Comparison of ENCODE assay signal across 3 cellular contexts in the genomic region with DNA sequence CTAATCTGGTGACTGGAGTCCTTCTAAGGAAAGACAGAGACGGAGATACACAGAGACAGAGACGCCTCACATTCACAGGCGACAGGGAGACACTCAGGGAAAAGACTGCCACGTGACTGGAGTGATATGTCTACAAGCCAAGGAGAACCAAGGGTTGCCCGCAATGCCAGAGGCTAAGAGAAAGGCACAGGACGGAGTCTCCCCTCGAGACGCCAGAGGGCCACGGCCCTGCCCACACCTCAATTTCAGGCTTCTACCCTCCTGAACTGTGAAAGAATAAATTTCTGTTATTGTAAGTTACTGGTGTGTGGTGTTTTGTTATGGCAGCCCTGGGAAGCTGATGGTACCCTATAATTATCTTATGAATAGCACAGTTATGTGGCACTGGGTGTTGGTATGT.
TF ChIP-seq lines count a peak whose summit lies in the region.

No MANE protein-coding gene starts in this region.

TF ChIP-seq in K562, 482 proteins besides CTCF, POLR2A, EP300 and RAD21:
- TF ChIP-seq ZFPM2 (CRISPR knock-in tag; IDR thresholded peaks at IDR 0.05): no peak
- no peak for TF ChIP-seq COPS2 (conservative IDR thresholded peaks at IDR 0.05)
- no peak for TF ChIP-seq ZNF717 (CRISPR knock-in tag; IDR thresholded peaks at IDR 0.05)
- no peak for TF ChIP-seq NKRF (IDR thresholded peaks at IDR 0.05; ENCODE audit: borderline replicate concordance)
- TF ChIP-seq ZZZ3 (IDR thresholded peaks at IDR 0.05): no peak
- no peak for TF ChIP-seq ZNF324 (CRISPR knock-in tag; IDR thresholded peaks at IDR 0.05)
- no peak for TF ChIP-seq ZNF384 (IDR thresholded peaks at IDR 0.05; ENCODE audit: low read depth, low read length)
- TF ChIP-seq ZNF639 (CRISPR knock-in tag; conservative IDR thresholded peaks at IDR 0.05 in 1 of 2, IDR thresholded peaks at IDR 0.05 in 1 of 2): no peak

TF ChIP-seq in SK-N-SH, 30 proteins besides CTCF, POLR2A, EP300 and RAD21:
- no peak for TF ChIP-seq NFIC (IDR thresholded peaks at IDR 0.05; ENCODE audit: borderline replicate concordance)
- no peak for TF ChIP-seq GABPA (IDR thresholded peaks at IDR 0.05; ENCODE audit: low read depth)
- no peak for TF ChIP-seq RXRA (IDR thresholded peaks at IDR 0.05; ENCODE audit: borderline replicate concordance, low read depth)
- TF ChIP-seq, protein P1, sequence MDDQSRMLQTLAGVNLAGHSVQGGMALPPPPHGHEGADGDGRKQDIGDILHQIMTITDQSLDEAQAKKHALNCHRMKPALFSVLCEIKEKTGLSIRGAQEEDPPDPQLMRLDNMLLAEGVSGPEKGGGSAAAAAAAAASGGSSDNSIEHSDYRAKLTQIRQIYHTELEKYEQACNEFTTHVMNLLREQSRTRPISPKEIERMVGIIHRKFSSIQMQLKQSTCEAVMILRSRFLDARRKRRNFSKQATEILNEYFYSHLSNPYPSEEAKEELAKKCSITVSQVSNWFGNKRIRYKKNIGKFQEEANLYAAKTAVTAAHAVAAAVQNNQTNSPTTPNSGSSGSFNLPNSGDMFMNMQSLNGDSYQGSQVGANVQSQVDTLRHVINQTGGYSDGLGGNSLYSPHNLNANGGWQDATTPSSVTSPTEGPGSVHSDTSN (IDR thresholded peaks at IDR 0.05): no peak
- TF ChIP-seq MEF2A (IDR thresholded peaks at IDR 0.05; ENCODE audit: borderline replicate concordance, low read depth): no peak
- TF ChIP-seq YY1 (IDR thresholded peaks at IDR 0.05; ENCODE audit: low read depth): no peak
- no peak for TF ChIP-seq RCOR1 (IDR thresholded peaks at IDR 0.05; ENCODE audit: low read length)
- no peak for TF ChIP-seq MXI1 (IDR thresholded peaks at IDR 0.05; ENCODE audit: low read depth, low read length)

TF ChIP-seq in GM12891, 5 proteins besides CTCF, POLR2A, EP300 and RAD21:
- TF ChIP-seq TAF1 (IDR thresholded peaks at IDR 0.05; ENCODE audit: low read depth, low read length) (no peak), POLR2AphosphoS5 (IDR thresholded peaks at IDR 0.05; ENCODE audit: low read depth, low read length) (no peak), SPI1 (IDR thresholded peaks at IDR 0.05; ENCODE audit: low read depth, low read length) (no peak), PAX5 (IDR thresholded peaks at IDR 0.05; ENCODE audit: insufficient read depth, low read length, severe bottlenecking) (no peak), POU2F2 (IDR thresholded peaks at IDR 0.05; ENCODE audit: low read depth, low read length) (no peak)
